In the genomic region with DNA sequence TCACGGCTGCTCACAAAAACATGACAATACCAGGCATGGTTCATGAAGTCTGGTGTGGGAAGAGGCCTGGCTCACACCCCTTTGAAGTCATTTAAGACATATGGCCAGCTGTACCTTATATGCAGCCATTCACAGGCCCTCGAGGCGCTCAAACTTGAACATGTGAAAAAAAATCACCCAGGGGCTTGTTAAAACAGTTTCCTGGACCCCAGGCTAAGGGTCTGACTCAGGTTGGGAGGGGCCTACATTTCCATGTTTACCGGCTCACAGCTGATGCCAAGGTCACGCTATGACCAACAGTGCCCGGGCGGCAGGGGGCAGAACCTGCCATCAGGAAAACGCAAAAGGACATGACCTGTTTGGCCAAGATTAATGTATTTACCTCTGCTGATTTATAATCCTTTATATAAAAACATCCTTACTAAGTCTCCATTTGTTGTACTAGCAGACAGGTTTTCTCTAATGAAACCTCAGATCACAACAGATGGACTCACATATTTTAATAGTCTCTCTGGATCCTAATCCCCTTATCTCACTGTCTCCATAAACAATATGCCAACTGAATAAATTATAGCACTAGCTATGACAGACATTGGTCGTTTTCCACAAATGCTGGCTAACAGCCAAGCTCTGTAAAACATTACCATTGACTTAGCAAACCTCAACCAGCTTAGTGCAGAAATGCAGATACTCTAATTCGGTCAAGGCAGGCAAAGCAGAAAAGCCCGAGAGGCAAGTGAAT, we compare ENCODE assay signal across 10 cellular contexts. TPM values are rescaled to one million over a fixed set of nuclear protein-coding genes. Genes with fewer than 3 reads are reported as not detected.
DNase-seq lines count a peak whose midpoint lies in the region; ATAC-seq and TF ChIP-seq lines count a peak whose summit lies in the region.
"Had no signal": no experiment of that assay in that cellular context is flagged by ENCODE, and none has a peak within 500 bp of the region (broad histone marks: within the 10 kb centered on the region; RNA-seq: fewer than 3 reads in every experiment).

No MANE protein-coding gene starts in this region.

- H3K4me3 Mint-ChIP-seq in MCF 10A (ENCODE audit: unreplicated experiment), result no peak overlapping the region

- CTCF ChIA-PET in MCF 10A (lab: Yijun Ruan, JAX), result interaction anchor here (0.6 to 2.0 kb wide), 7 partner anchors 10 to 173 kb away, joined by 3 to 11 read pairs (median 5); no protein-coding TSS in a partner anchor

- H3K27me3 Mint-ChIP-seq in MCF 10A (ENCODE audit: insufficient read depth, unreplicated experiment), result no peaks in the 10 kb centered on the region

- H3K36me3 ChIP-seq in lower lobe of right lung, result no peaks in the 10 kb centered on the region

- H3K4me3 ChIP-seq in lower lobe of right lung, result no peak overlapping the region
- H3K4me3 ChIP-seq: SJSA1, skin epidermis had no signal

- H3K4me1 ChIP-seq in lower lobe of right lung, result peaks cover 98% of the 10 kb centered on the region

- H3K27ac ChIP-seq in lower lobe of right lung, result peak overlapping the region; percentile 12
- H3K27ac ChIP-seq: SJSA1 had no signal

- no peaks in the 10 kb centered on the region for H3K9me3 Mint-ChIP-seq in MCF 10A (ENCODE audit: unreplicated experiment)

- intact Hi-C loops in MCF 10A (cut with micrococcal nuclease) (no loop called here), lower lobe of right lung (cut with DNase I) (no loop called here)

- H3K27me3 ChIP-seq in lower lobe of right lung (ENCODE audit: low read depth), result no peaks in the 10 kb centered on the region
- H3K27me3 ChIP-seq: SJSA1 had no signal

- BruUV-seq in MCF 10A (replicated peaks; lab: Mats Ljungman, UMichigan), result no TSS peak

- ATAC-seq in lower lobe of right lung, result peak; percentile 40
- ATAC-seq in GM18909 (IDR thresholded peaks at IDR 0.05; ENCODE audit: poor library complexity, unreplicated experiment), result no peak

- H3K36me3 Mint-ChIP-seq in MCF 10A (ENCODE audit: insufficient read depth, unreplicated experiment), result peaks cover 35% of the 10 kb centered on the region

- peak overlapping the region; percentile 75 for H3K27ac Mint-ChIP-seq in MCF 10A (ENCODE audit: low read depth, unreplicated experiment)

- no peaks in the 10 kb centered on the region for H3K9me3 ChIP-seq in lower lobe of right lung
- H3K9me3 ChIP-seq: SJSA1 had no signal

- TF ChIP-seq CTCF in MCF 10A (IDR thresholded peaks at IDR 0.05; ENCODE audit: unreplicated experiment) (peak; percentile 9), lower lobe of right lung (IDR thresholded peaks at IDR 0.05) (no peak)

- peak; percentile 30 for DNase-seq in DMS53 (lab: John Stamatoyannopoulos, UW)
- no peak for DNase-seq in DMS53 treated with DMSO at 0.1 percent for 48 hours (lab: John Stamatoyannopoulos, UW; ENCODE audit: unreplicated experiment)
- peak; percentile 54 for DNase-seq in NCI-H510A treated with DMSO at 0.1 percent for 48 hours (lab: John Stamatoyannopoulos, UW)
- DNase-seq in MCF 10A (ENCODE audit: unreplicated experiment), result peak; percentile 36
- no peak for DNase-seq in lower lobe of right lung
- DNase-seq in activated CD4-positive, CD25-positive, alpha-beta regulatory T cell (lab: John Stamatoyannopoulos, UW), result no peak
- no peak for DNase-seq in AG08395 (ENCODE audit: low spot score)

- peaks cover 37% of the 10 kb centered on the region for H3K4me1 Mint-ChIP-seq in MCF 10A (ENCODE audit: insufficient read depth, unreplicated experiment)

- POLR2A ChIA-PET in MCF 10A (lab: Yijun Ruan, JAX), result interaction anchor here (0.6 to 2.8 kb wide), 6 partner anchors 12 to 155 kb away, joined by 3 to 20 read pairs (median 6); partner anchors contain the start of gene DYNLT1

RNA-seq across cellular contexts. Expression of gene EZR, which starts 19.9 kb away (rescaled TPM):
- total RNA-seq in MCF 10A (2022) (243 and 296 TPM in 2 replicates), lower lobe of right lung (254 TPM)

Comparison
In these comparisons a context has a peak if more than half of its experiments do, and no peak if none do; other contexts are left out.
1. DNase-seq: peak in DMS53 (single experiment), NCI-H510A treated with DMSO at 0.1 percent for 48 hours (single experiment) and MCF 10A (single experiment); none in DMS53 treated with DMSO at 0.1 percent for 48 hours (single experiment), lower lobe of right lung (single experiment), activated CD4-positive, CD25-positive, alpha-beta regulatory T cell (0 of 4) and AG08395 (single experiment).